19 cellular contexts compared by ENCODE assay signal in genomic region chr6:4295058-4295788, GRCh38.
"Had no signal": no experiment of that assay in that cellular context is flagged by ENCODE, and none has a peak within 500 bp of the region (broad histone marks: within the 10 kb centered on the region; RNA-seq: fewer than 3 reads in every experiment).

No MANE protein-coding gene starts in this region.

- H3K27ac Mint-ChIP-seq: natural killer cell; stimulated activated naive B cell treated with anti-CD40 and anti-IgM and Interleukin-4, amounts not matched to agents 10 μg/mL and 1 μg/mL and 100 μg/mL, for 72 hours; stimulated activated naive CD8-positive, alpha-beta T cell treated with anti-CD3 and anti-CD28 coated beads, Interleukin-15, Interleukin-2, amounts not matched to agents 100 ng/mL and 50 ng/mL, for 24 hours had no signal

- H3K9me3 Mint-ChIP-seq: stimulated activated naive CD8-positive, alpha-beta T cell treated with anti-CD3 and anti-CD28 coated beads, Interleukin-15, Interleukin-2, amounts not matched to agents 100 ng/mL and 50 ng/mL, for 24 hours had no signal

- H3K4me3 ChIP-seq: dorsolateral prefrontal cortex, gastrocnemius medialis, lower lobe of right lung, prostate gland, sigmoid colon, thoracic aorta, tibial nerve, upper lobe of left lung had no signal

- H3K36me3 ChIP-seq: gastrocnemius medialis, lower lobe of right lung, prostate gland, sigmoid colon, thoracic aorta, tibial nerve, upper lobe of left lung had no signal

- H3K9me3 ChIP-seq: gastrocnemius medialis, lower lobe of right lung, prostate gland, sigmoid colon, thoracic aorta, upper lobe of left lung had no signal

- H3K4me1 Mint-ChIP-seq: natural killer cell; stimulated activated naive B cell treated with anti-CD40 and anti-IgM and Interleukin-4, amounts not matched to agents 10 μg/mL and 1 μg/mL and 100 μg/mL, for 72 hours had no signal

- H3K27me3 ChIP-seq: dorsolateral prefrontal cortex, gastrocnemius medialis, sigmoid colon, tibial nerve, upper lobe of left lung had no signal

- H3K36me3 Mint-ChIP-seq: natural killer cell had no signal

- H3K27ac ChIP-seq: dorsolateral prefrontal cortex, gastrocnemius medialis, lower lobe of right lung, prostate gland, sigmoid colon, thoracic aorta, upper lobe of left lung had no signal

- ATAC-seq: gastrocnemius medialis; left ventricle myocardium superior; natural killer cell; right cardiac atrium; stimulated activated naive B cell treated with anti-CD40 and anti-IgM and Interleukin-4, amounts not matched to agents 10 μg/mL and 1 μg/mL and 100 μg/mL, for 72 hours had no signal

- H3K4me1 ChIP-seq: gastrocnemius medialis, lower lobe of right lung, prostate gland, sigmoid colon had no signal

- H3K4me3 Mint-ChIP-seq: natural killer cell; stimulated activated naive B cell treated with anti-CD40 and anti-IgM and Interleukin-4, amounts not matched to agents 10 μg/mL and 1 μg/mL and 100 μg/mL, for 72 hours; stimulated activated naive CD8-positive, alpha-beta T cell treated with anti-CD3 and anti-CD28 coated beads, Interleukin-15, Interleukin-2, amounts not matched to agents 100 ng/mL and 50 ng/mL, for 24 hours had no signal

- DNase-seq: cerebellar nuclear complex; dorsolateral prefrontal cortex; effector CD8-positive, alpha-beta T cell; erythroblast; gastrocnemius medialis; head of caudate nucleus; left ventricle myocardium superior; lower lobe of right lung; natural killer cell; right cardiac atrium; sigmoid colon; stimulated activated CD4-positive, alpha-beta T cell treated with anti-CD3 and anti-CD28 coated beads, Interleukin-2, amount 100 ng/mL, for 24 hours; stimulated activated CD4-positive, alpha-beta T cell treated with anti-CD3 and anti-CD28 coated beads, Interleukin-4, amount 100 ng/mL, for 24 hours; stimulated activated naive B cell treated with anti-CD40 and anti-IgM and Interleukin-4, amounts not matched to agents 10 μg/mL and 1 μg/mL and 100 μg/mL, for 72 hours had no signal
